Comparison of ENCODE assay signal across 17 cellular contexts in the genomic region with DNA sequence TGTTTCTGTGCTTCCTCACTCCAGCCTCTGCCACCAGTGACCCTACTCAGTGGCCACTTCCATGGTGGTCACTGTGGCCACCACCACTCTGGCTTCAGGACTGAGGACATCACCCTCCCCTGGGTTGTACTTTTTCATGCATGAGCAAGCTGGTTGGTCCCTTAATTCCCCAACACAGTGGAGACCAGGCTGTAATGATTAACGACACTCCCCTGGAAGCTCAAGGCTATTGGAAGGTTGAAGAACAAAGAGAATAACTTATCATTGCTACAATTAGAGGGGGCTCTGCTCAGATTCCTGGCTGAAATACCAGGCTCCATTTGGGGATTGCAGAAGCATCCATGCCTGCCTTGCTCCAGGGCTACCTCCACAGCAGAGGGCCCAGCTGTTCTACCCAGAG. TPM values are rescaled to one million over a fixed set of nuclear protein-coding genes. Genes with fewer than 3 reads are reported as not detected.
"Had no signal": no experiment of that assay in that cellular context is flagged by ENCODE, and none has a peak within 500 bp of the region (broad histone marks: within the 10 kb centered on the region; RNA-seq: fewer than 3 reads in every experiment).

No MANE protein-coding gene starts in this region.

- H3K27me3 Mint-ChIP-seq: activated CD4-positive, alpha-beta memory T cell treated with anti-CD3 and anti-CD28 coated beads, Interleukin-2, amount 10 ng/mL, durations not matched to agents 7 days and 5 days; activated CD4-positive, alpha-beta T cell treated with anti-CD3 and anti-CD28 coated beads for 36 hours had no signal

- ATAC-seq: activated CD4-positive, alpha-beta T cell treated with anti-CD3 and anti-CD28 coated beads for 36 hours had no signal

- H3K9me3 Mint-ChIP-seq: activated CD4-positive, alpha-beta memory T cell treated with anti-CD3 and anti-CD28 coated beads, Interleukin-2, amount 10 ng/mL, durations not matched to agents 7 days and 5 days; neural crest cell; T-helper 1 cell treated with Interleukin-12 subunit alpha and Interleukin-12 subunit beta and Interleukin-4 antibody, amounts not matched to agents 30 μg/mL and 1 μg/mL, for 36 hours had no signal

- H3K27me3 ChIP-seq: esophagus muscularis mucosa, ovary had no signal

- H3K4me3 Mint-ChIP-seq: activated CD4-positive, alpha-beta memory T cell treated with anti-CD3 and anti-CD28 coated beads, Interleukin-2, amount 10 ng/mL, durations not matched to agents 7 days and 5 days; activated CD4-positive, alpha-beta T cell treated with anti-CD3 and anti-CD28 coated beads for 36 hours; neural crest cell; T-helper 1 cell treated with Interleukin-12 subunit alpha and Interleukin-12 subunit beta and Interleukin-4 antibody, amounts not matched to agents 30 μg/mL and 1 μg/mL, for 36 hours had no signal

- H3K36me3 ChIP-seq: ovary, WERI-Rb-1 had no signal

- DNase-seq: activated CD4-positive, alpha-beta memory T cell treated with anti-CD3 and anti-CD28 coated beads, Interleukin-2, amount 10 ng/mL, durations not matched to agents 7 days and 5 days; activated CD4-positive, alpha-beta T cell treated with anti-CD3 and anti-CD28 coated beads for 36 hours; activated CD8-positive, alpha-beta memory T cell treated with anti-CD3 and anti-CD28 coated beads, Interleukin-2, amount 50 U/mL, for 4 hours; hippocampal formation; mesendoderm; ovary; stimulated activated CD4-positive, alpha-beta T cell treated with anti-CD3 and anti-CD28 coated beads, Interleukin-2, amount 100 ng/mL, for 48 hours; stimulated activated naive CD4-positive, alpha-beta T cell; trophoblast cell; WERI-Rb-1 had no signal

- H3K4me3 ChIP-seq: esophagus muscularis mucosa, ovary had no signal

- H3K9me3 ChIP-seq: esophagus muscularis mucosa, ovary had no signal

- H3K27ac Mint-ChIP-seq: activated CD4-positive, alpha-beta memory T cell treated with anti-CD3 and anti-CD28 coated beads, Interleukin-2, amount 10 ng/mL, durations not matched to agents 7 days and 5 days; T-helper 1 cell treated with Interleukin-12 subunit alpha and Interleukin-12 subunit beta and Interleukin-4 antibody, amounts not matched to agents 30 μg/mL and 1 μg/mL, for 36 hours had no signal

- H3K27ac ChIP-seq: esophagus muscularis mucosa, ovary, WERI-Rb-1 had no signal

RNA-seq across cellular contexts. Expression of a gene that starts 10.5 kb away (rescaled TPM):
- total RNA-seq: neural crest cell had no signal

RNA-seq across cellular contexts. Expression of a gene that starts 16.1 kb away (rescaled TPM):
- total RNA-seq: activated CD4-positive, alpha-beta memory T cell treated with anti-CD3 and anti-CD28 coated beads, Interleukin-2, amount 10 ng/mL, durations not matched to agents 7 days and 5 days; activated CD4-positive, alpha-beta T cell treated with anti-CD3 and anti-CD28 coated beads for 36 hours; cardiac septum; esophagus muscularis mucosa; kidney epithelial cell; liver; neural crest cell; subcutaneous adipose tissue had no signal

RNA-seq across cellular contexts. Expression of a gene that starts 41.2 kb away (rescaled TPM):
- total RNA-seq: activated CD4-positive, alpha-beta memory T cell treated with anti-CD3 and anti-CD28 coated beads, Interleukin-2, amount 10 ng/mL, durations not matched to agents 7 days and 5 days; activated CD4-positive, alpha-beta T cell treated with anti-CD3 and anti-CD28 coated beads for 36 hours; esophagus muscularis mucosa; kidney epithelial cell; neural crest cell had no signal

RNA-seq across cellular contexts. Expression of a gene that starts 56.1 kb away (rescaled TPM):
- total RNA-seq: activated CD4-positive, alpha-beta memory T cell treated with anti-CD3 and anti-CD28 coated beads, Interleukin-2, amount 10 ng/mL, durations not matched to agents 7 days and 5 days had no signal
